Comparison of ENCODE assay signal across 1 cellular context in genomic region chr6:138499303-138499991, GRCh38.
TF ChIP-seq lines count a peak whose summit lies in the region.

Gene NHSL1 (minus strand): TSS chr6:138499494. CDS start chr6:138499290, 204 bp downstream.

TF ChIP-seq in HepG2, 621 proteins besides CTCF, POLR2A, EP300 and RAD21 (continued from another document and continues in another):
- TF ChIP-seq MYPOP (CRISPR knock-in tag; IDR thresholded peaks at IDR 0.05) (no peak), TCF12 (IDR thresholded peaks at IDR 0.05) (no peak), TCF12 (CRISPR knock-in tag; IDR thresholded peaks at IDR 0.05) (no peak), MAFF (IDR thresholded peaks at IDR 0.05; ENCODE audit: low read depth, low read length) (no peak), EED (CRISPR knock-in tag; IDR thresholded peaks at IDR 0.05) (no peak), TBP (CRISPR knock-in tag; IDR thresholded peaks at IDR 0.05) (no peak), ELF4 (CRISPR knock-in tag; IDR thresholded peaks at IDR 0.05; ENCODE audit: borderline replicate concordance) (no peak), TBX2 (CRISPR knock-in tag; IDR thresholded peaks at IDR 0.05; ENCODE audit: borderline replicate concordance) (no peak), ZNF772 (CRISPR knock-in tag; IDR thresholded peaks at IDR 0.05) (no peak), ZNF512B (CRISPR knock-in tag; IDR thresholded peaks at IDR 0.05; ENCODE audit: borderline replicate concordance) (0 out of 2 replicates have a peak, but pooled peaks have one; percentile 37), ZKSCAN1 (IDR thresholded peaks at IDR 0.05; ENCODE audit: low read length) (no peak), ZNF839 (CRISPR knock-in tag; IDR thresholded peaks at IDR 0.05; ENCODE audit: borderline replicate concordance) (no peak), CREB1 (IDR thresholded peaks at IDR 0.05) (no peak), CREB1 (CRISPR knock-in tag; IDR thresholded peaks at IDR 0.05) (peak; percentile 48; the same call in 1 of the 2 replicates), SRSF1 (optimal IDR thresholded peaks at IDR 0.05; ENCODE audit: low read depth, low read length) (no peak), ZNF784 (CRISPR knock-in tag; IDR thresholded peaks at IDR 0.05; ENCODE audit: borderline replicate concordance) (no peak), TRAFD1 (CRISPR knock-in tag; IDR thresholded peaks at IDR 0.05; ENCODE audit: borderline replicate concordance) (0 out of 2 replicates have a peak, but pooled peaks have one; percentile 45), GATA4 (IDR thresholded peaks at IDR 0.05; ENCODE audit: borderline replicate concordance, low read depth) (no peak), SALL1 (CRISPR knock-in tag; IDR thresholded peaks at IDR 0.05) (no peak; the same call in 1 of the 2 replicates), ZBTB26 (CRISPR knock-in tag; IDR thresholded peaks at IDR 0.05; ENCODE audit: borderline replicate concordance) (no peak), ZNF512 (CRISPR knock-in tag; IDR thresholded peaks at IDR 0.05) (no peak), SAFB2 (CRISPR knock-in tag; IDR thresholded peaks at IDR 0.05; ENCODE audit: borderline replicate concordance, low read depth) (no peak), ZNF33B (CRISPR knock-in tag; IDR thresholded peaks at IDR 0.05) (no peak), MED1 (CRISPR knock-in tag; IDR thresholded peaks at IDR 0.05) (peak; percentile 51), ZNF607 (CRISPR knock-in tag; IDR thresholded peaks at IDR 0.05; ENCODE audit: borderline replicate concordance) (no peak), ZNF280B (CRISPR knock-in tag; IDR thresholded peaks at IDR 0.05; ENCODE audit: borderline replicate concordance) (no peak), TFDP1 (CRISPR knock-in tag; IDR thresholded peaks at IDR 0.05; ENCODE audit: borderline replicate concordance) (no peak), NPAS2 (CRISPR knock-in tag; IDR thresholded peaks at IDR 0.05; ENCODE audit: borderline replicate concordance) (no peak), ZNF567 (CRISPR knock-in tag; IDR thresholded peaks at IDR 0.05; ENCODE audit: borderline replicate concordance) (no peak), DR1 (CRISPR knock-in tag; IDR thresholded peaks at IDR 0.05) (peak; percentile 75; the same call in 1 of the 2 replicates), ZNF557 (CRISPR knock-in tag; IDR thresholded peaks at IDR 0.05) (no peak), TBL1XR1 (IDR thresholded peaks at IDR 0.05; ENCODE audit: borderline replicate concordance, low read length, partially characterized antibody) (no peak), XBP1 (CRISPR knock-in tag; IDR thresholded peaks at IDR 0.05) (no peak), ZNF501 (CRISPR knock-in tag; IDR thresholded peaks at IDR 0.05) (peak; percentile 19; the same call in 1 of the 2 replicates), ZC3H13 (CRISPR knock-in tag; IDR thresholded peaks at IDR 0.05) (no peak), ZNF318 (CRISPR knock-in tag; IDR thresholded peaks at IDR 0.05) (no peak), ZNF484 (CRISPR knock-in tag; IDR thresholded peaks at IDR 0.05; ENCODE audit: borderline replicate concordance, low read depth) (no peak), NKX3-1 (CRISPR knock-in tag; IDR thresholded peaks at IDR 0.05) (no peak), MAF1 (CRISPR knock-in tag; IDR thresholded peaks at IDR 0.05; ENCODE audit: borderline replicate concordance) (no peak)
